27 cellular contexts compared by ENCODE assay signal in the genomic region with DNA sequence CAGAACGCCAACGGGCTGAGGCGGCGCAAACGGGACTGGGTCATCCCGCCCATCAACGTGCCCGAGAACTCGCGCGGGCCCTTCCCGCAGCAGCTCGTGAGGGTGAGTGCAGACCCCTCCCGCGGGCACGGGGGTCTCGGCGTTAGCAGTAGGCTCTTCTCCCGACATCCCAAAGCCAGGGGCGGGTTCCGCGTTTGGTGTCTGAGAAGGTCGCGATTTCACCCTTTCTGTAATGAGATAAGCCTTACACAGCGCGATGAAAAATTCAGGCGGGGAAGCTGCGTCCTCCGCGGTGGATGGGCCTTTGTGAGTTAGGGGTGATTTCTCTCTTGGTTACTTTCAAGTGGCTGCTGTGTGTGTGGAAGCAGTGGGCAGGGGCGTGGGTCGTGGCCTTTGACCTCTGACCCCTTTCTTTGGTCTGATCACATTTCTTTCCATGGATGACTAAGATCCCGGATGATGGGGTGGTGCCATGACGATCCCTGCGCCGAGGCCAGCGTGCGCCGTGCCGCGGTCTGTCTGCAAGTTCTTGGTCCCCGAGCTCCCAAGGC.
"Had no signal": no experiment of that assay in that cellular context is flagged by ENCODE, and none has a peak within 500 bp of the region (broad histone marks: within the 10 kb centered on the region; RNA-seq: fewer than 3 reads in every experiment).

No MANE protein-coding gene starts in this region.

- H3K27ac ChIP-seq: coronary artery, esophagus muscularis mucosa, foreskin keratinocyte, gastroesophageal sphincter, heart left ventricle, hepatocyte, neural progenitor cell, ovary, skin epidermis, spleen, transverse colon, upper lobe of right lung, uterus had no signal

- H3K9ac ChIP-seq: neural progenitor cell had no signal

- H3K4me1 Mint-ChIP-seq: mesothelial cell of epicardium; naive B cell; stimulated activated naive B cell treated with anti-CD40 and anti-IgM and Interleukin-4, amounts not matched to agents 10 μg/mL and 1 μg/mL and 100 μg/mL, for 72 hours had no signal

- H2AFZ ChIP-seq: hepatocyte, neural progenitor cell had no signal

- DNase-seq: dermis blood vessel endothelial cell; effector memory CD4-positive, alpha-beta T cell; foreskin keratinocyte; heart left ventricle; kidney; mesenchymal stem cell; mucosa of descending colon; naive B cell; nucleus accumbens; ovary; retina; spleen; stimulated activated naive B cell treated with anti-CD40 and anti-IgM and Interleukin-4, amounts not matched to agents 10 μg/mL and 1 μg/mL and 100 μg/mL, for 72 hours; transverse colon; upper lobe of right lung; uterus had no signal

- H3K79me2 ChIP-seq: hepatocyte had no signal

- H3K9me3 Mint-ChIP-seq: mesothelial cell of epicardium; natural killer cell treated with Interleukin-12 subunit alpha and Interleukin-12 subunit beta and Interleukin-15 and Interleukin-18, amount 100 ng/mL, for 72 hours; neural progenitor cell; stimulated activated naive B cell treated with anti-CD40 and anti-IgM and Interleukin-4, amounts not matched to agents 10 μg/mL and 1 μg/mL and 100 μg/mL, for 72 hours had no signal

- H3K4me3 Mint-ChIP-seq: mesothelial cell of epicardium; naive B cell; natural killer cell treated with Interleukin-12 subunit alpha and Interleukin-12 subunit beta and Interleukin-15 and Interleukin-18, amount 100 ng/mL, for 72 hours; neural progenitor cell; stimulated activated naive B cell treated with anti-CD40 and anti-IgM and Interleukin-4, amounts not matched to agents 10 μg/mL and 1 μg/mL and 100 μg/mL, for 72 hours; stimulated activated naive CD8-positive, alpha-beta T cell treated with anti-CD3 and anti-CD28 coated beads, Interleukin-15, Interleukin-2, amounts not matched to agents 100 ng/mL and 50 ng/mL, for 24 hours had no signal

- H3K4me2 ChIP-seq: hepatocyte, neural progenitor cell had no signal

- H3K4me3 ChIP-seq: coronary artery, esophagus muscularis mucosa, gastroesophageal sphincter, heart left ventricle, hepatocyte, mucosa of descending colon, neural progenitor cell, ovary, skin epidermis, spleen, transverse colon, upper lobe of right lung, uterus had no signal

- H3K9me3 ChIP-seq: esophagus muscularis mucosa, gastroesophageal sphincter, heart left ventricle, mucosa of descending colon, ovary, transverse colon, upper lobe of right lung, uterus had no signal

- H3K36me3 ChIP-seq: esophagus muscularis mucosa, gastroesophageal sphincter, heart left ventricle, neural progenitor cell, ovary, spleen, transverse colon, upper lobe of right lung, uterus had no signal

- FAIRE-seq: endothelial cell of umbilical vein, kidney had no signal

- ATAC-seq: foreskin keratinocyte; gastroesophageal sphincter; heart left ventricle; left lobe of liver; mucosa of descending colon; natural killer cell treated with Interleukin-12 subunit alpha and Interleukin-12 subunit beta and Interleukin-15 and Interleukin-18, amount 100 ng/mL, for 72 hours; stimulated activated naive B cell treated with anti-CD40 and anti-IgM and Interleukin-4, amounts not matched to agents 10 μg/mL and 1 μg/mL and 100 μg/mL, for 72 hours; upper lobe of right lung had no signal

- H3K36me3 Mint-ChIP-seq: mesothelial cell of epicardium; naive B cell; natural killer cell treated with Interleukin-12 subunit alpha and Interleukin-12 subunit beta and Interleukin-15 and Interleukin-18, amount 100 ng/mL, for 72 hours; stimulated activated naive B cell treated with anti-CD40 and anti-IgM and Interleukin-4, amounts not matched to agents 10 μg/mL and 1 μg/mL and 100 μg/mL, for 72 hours had no signal

- H3K27me3 Mint-ChIP-seq: naive B cell; stimulated activated naive CD8-positive, alpha-beta T cell treated with anti-CD3 and anti-CD28 coated beads, Interleukin-15, Interleukin-2, amounts not matched to agents 100 ng/mL and 50 ng/mL, for 24 hours had no signal

- H3K27ac Mint-ChIP-seq: mesothelial cell of epicardium; natural killer cell treated with Interleukin-12 subunit alpha and Interleukin-12 subunit beta and Interleukin-15 and Interleukin-18, amount 100 ng/mL, for 72 hours; neural progenitor cell; stimulated activated naive B cell treated with anti-CD40 and anti-IgM and Interleukin-4, amounts not matched to agents 10 μg/mL and 1 μg/mL and 100 μg/mL, for 72 hours; stimulated activated naive CD8-positive, alpha-beta T cell treated with anti-CD3 and anti-CD28 coated beads, Interleukin-15, Interleukin-2, amounts not matched to agents 100 ng/mL and 50 ng/mL, for 24 hours had no signal

- H3K27me3 ChIP-seq: hepatocyte, ovary, transverse colon, uterus had no signal

- H3K4me1 ChIP-seq: esophagus muscularis mucosa, foreskin keratinocyte, gastroesophageal sphincter, heart left ventricle, neural progenitor cell, spleen, transverse colon, upper lobe of right lung, uterus had no signal
